ENCODE assay signal across 16 cellular contexts in genomic region chr16:85424260-85425060, GRCh38.
A peak's percentile ranks its signal among the peaks of the same experiment; 100 is the strongest.
DNase-seq lines count a peak whose midpoint lies in the region; ATAC-seq, FAIRE-seq and TF ChIP-seq lines count a peak whose summit lies in the region.
"Had no signal": no experiment of that assay in that cellular context is flagged by ENCODE, and none has a peak within 500 bp of the region (broad histone marks: within the 10 kb centered on the region; RNA-seq: fewer than 3 reads in every experiment).

No MANE protein-coding gene starts in this region.

- peaks cover 2% of the 10 kb centered on the region for H3K4me1 Mint-ChIP-seq in activated T-cell treated with anti-CD3 and anti-CD28 coated beads, Interleukin-2, amount 50 U/mL, for 24 hours (ENCODE audit: low read depth)

- no peak for TF ChIP-seq CTCF in sigmoid colon (IDR thresholded peaks at IDR 0.05)

- H3K4me3 ChIP-seq in sigmoid colon, result no peak overlapping the region

- TF ChIP-seq EP300 in sigmoid colon (IDR thresholded peaks at IDR 0.05), result no peak

- no peak for ATAC-seq in Right ventricle myocardium superior (ENCODE audit: poor library complexity)
- ATAC-seq: HCT116; naive thymus-derived CD8-positive, alpha-beta T cell had no signal

- no peak overlapping the region for H3K27ac ChIP-seq in sigmoid colon
- H3K27ac ChIP-seq: brain microvascular endothelial cell, C4-2B had no signal

- FAIRE-seq in GM12892 (lab: Jason Lieb, UNC), result no peak
- FAIRE-seq: endometrium, GM18507, TTC549 had no signal

- intact Hi-C loops in Right ventricle myocardium superior (cut with DNase I) (loop anchor here (5.0 kb wide), 1 partner anchor 183 kb away; no protein-coding TSS in a partner anchor), sigmoid colon (cut with DNase I) (loop anchor here (5.0 kb wide), 3 partner anchors 63 to 133 kb away; no protein-coding TSS in a partner anchor)

- no peaks in the 10 kb centered on the region for H3K36me3 ChIP-seq in sigmoid colon
- H3K36me3 ChIP-seq: brain microvascular endothelial cell had no signal

- peaks cover 0 to 11% (median 9%) of the 10 kb centered on the region in 4 donors for H3K4me1 ChIP-seq in sigmoid colon

- no peaks in the 10 kb centered on the region for H3K27me3 ChIP-seq in sigmoid colon
- H3K27me3 ChIP-seq: brain microvascular endothelial cell had no signal

- 41 to 82% methylated on average over 34 of the region's 34 CpGs for WGBS in sigmoid colon, 2 donors

- no peak overlapping the region for H3K4me3 Mint-ChIP-seq in activated T-cell treated with anti-CD3 and anti-CD28 coated beads, Interleukin-2, amount 50 U/mL, for 24 hours
- H3K4me3 Mint-ChIP-seq: naive thymus-derived CD8-positive, alpha-beta T cell had no signal

- no peaks in the 10 kb centered on the region for H3K9me3 ChIP-seq in sigmoid colon

- no peaks in the 10 kb centered on the region for H3K9me3 Mint-ChIP-seq in activated T-cell treated with anti-CD3 and anti-CD28 coated beads, Interleukin-2, amount 50 U/mL, for 24 hours
- H3K9me3 Mint-ChIP-seq: naive thymus-derived CD8-positive, alpha-beta T cell had no signal

- peak; percentile 22 for DNase-seq in activated T-cell treated with anti-CD3 and anti-CD28 coated beads, Interleukin-2, amount 50 U/mL, for 24 hours
- DNase-seq in activated T-cell treated with anti-CD3 and anti-CD28 coated beads for 4 hours (no peak), NCI-H748 (lab: John Stamatoyannopoulos, UW; ENCODE audit: unreplicated experiment) (peak; percentile 75), Right ventricle myocardium superior (peak; percentile 29), sigmoid colon (peak; percentile 58), NCI-H510A treated with DMSO at 0.1 percent for 48 hours (lab: John Stamatoyannopoulos, UW) (no peak), GM12892 (ENCODE audit: insufficient read length) (no peak), GDM1 (lab: John Stamatoyannopoulos, UW) (no peak)
- DNase-seq: brain microvascular endothelial cell, SIG-M5 had no signal

- H3K27ac Mint-ChIP-seq in activated T-cell treated with anti-CD3 and anti-CD28 coated beads, Interleukin-2, amount 50 U/mL, for 24 hours, result no peak overlapping the region

- H3K36me3 Mint-ChIP-seq in activated T-cell treated with anti-CD3 and anti-CD28 coated beads, Interleukin-2, amount 50 U/mL, for 24 hours (ENCODE audit: low read depth), result no peaks in the 10 kb centered on the region
- H3K36me3 Mint-ChIP-seq: naive thymus-derived CD8-positive, alpha-beta T cell had no signal

- no peak for TF ChIP-seq POLR2A in sigmoid colon (IDR thresholded peaks at IDR 0.05)
- no peak for TF ChIP-seq POLR2A in GM12892 (IDR thresholded peaks at IDR 0.05; ENCODE audit: low read depth, low read length)

- H3K27me3 Mint-ChIP-seq in activated T-cell treated with anti-CD3 and anti-CD28 coated beads, Interleukin-2, amount 50 U/mL, for 24 hours, result no peaks in the 10 kb centered on the region

Comparison
In these comparisons a context has a peak if more than half of its experiments do, and no peak if none do; other contexts are left out.
1. DNase-seq: peak in activated T-cell treated with anti-CD3 and anti-CD28 coated beads, Interleukin-2, amount 50 U/mL, for 24 hours (single experiment), NCI-H748 (single experiment), Right ventricle myocardium superior (single experiment) and sigmoid colon (single experiment); none in activated T-cell treated with anti-CD3 and anti-CD28 coated beads for 4 hours (single experiment), NCI-H510A treated with DMSO at 0.1 percent for 48 hours (single experiment), GM12892 (single experiment) and GDM1 (single experiment).